ENCODE assay signal across 17 cellular contexts in genomic region chr3:31010491-31010890, GRCh38.
DNase-seq lines count a peak whose midpoint lies in the region; TF ChIP-seq lines count a peak whose summit lies in the region.
"Had no signal": no experiment of that assay in that cellular context is flagged by ENCODE, and none has a peak within 500 bp of the region (broad histone marks: within the 10 kb centered on the region; RNA-seq: fewer than 3 reads in every experiment).

No MANE protein-coding gene starts in this region.

- no peak for TF ChIP-seq CTCF in MM.1S (IDR thresholded peaks at IDR 0.05; ENCODE audit: low read length)

- no peaks in the 10 kb centered on the region for H3K79me2 ChIP-seq in MM.1S (ENCODE audit: low read length)

- no peaks in the 10 kb centered on the region for H3K9me3 ChIP-seq in MM.1S (replicated peaks; ENCODE audit: insufficient read depth, low read length)
- H3K9me3 ChIP-seq: esophagus muscularis mucosa, pancreas had no signal

- no peaks in the 10 kb centered on the region for H3F3A ChIP-seq in MM.1S (ENCODE audit: insufficient read depth, low read length)

- no peaks in the 10 kb centered on the region for H3K4me1 ChIP-seq in MM.1S (ENCODE audit: low read length)
- H3K4me1 ChIP-seq: pancreas had no signal

- H3K4me3 ChIP-seq in MM.1S (ENCODE audit: low read length): no peak overlapping the region
- H3K4me3 ChIP-seq: esophagus muscularis mucosa, left ventricle myocardium inferior, pancreas, skin epidermis had no signal

- H3K9me2 ChIP-seq in MM.1S (replicated peaks; ENCODE audit: insufficient read depth, low read length): no peaks in the 10 kb centered on the region

- H3K9ac ChIP-seq in MM.1S (ENCODE audit: low read length): no peak overlapping the region
- H3K9ac ChIP-seq: KMS-11 had no signal

- no peaks in the 10 kb centered on the region for H4K20me1 ChIP-seq in MM.1S (ENCODE audit: insufficient read depth, low read length)

- H3K4me2 ChIP-seq in MM.1S (ENCODE audit: low read depth, low read length): no peak overlapping the region
- H3K4me2 ChIP-seq: KMS-11 had no signal

- no peak overlapping the region for H2AFZ ChIP-seq in MM.1S (ENCODE audit: low read length)

- no peaks in the 10 kb centered on the region for H3K27me3 ChIP-seq in MM.1S (replicated peaks; ENCODE audit: insufficient read depth, low read length)
- H3K27me3 ChIP-seq: esophagus muscularis mucosa, pancreas had no signal

- no peaks in the 10 kb centered on the region for H3K36me3 ChIP-seq in MM.1S (replicated peaks; ENCODE audit: insufficient read depth, low read length)
- H3K36me3 ChIP-seq: esophagus muscularis mucosa, left ventricle myocardium inferior, pancreas had no signal

- DNase-seq in HS-27A (ENCODE audit: low read depth) (peak; percentile 23), amniotic epithelial cell (ENCODE audit: low read depth) (peak; percentile 63), fibroblast of peridontal ligament (ENCODE audit: extremely low read depth) (peak; percentile 55), stromal cell of bone marrow (ENCODE audit: low read depth) (peak; percentile 18), MM.1S (no peak), kidney glomerular epithelial cell (lab: John Stamatoyannopoulos, UW) (no peak), superior temporal gyrus (ENCODE audit: extremely low spot score) (no peak)
- DNase-seq: activated naive CD8-positive, alpha-beta T cell treated with anti-CD3 and anti-CD28 coated beads, Interleukin-2, amount 50 U/mL, for 24 hours; left ventricle myocardium inferior; NK-92 treated with Interleukin-12 subunit alpha and Interleukin-12 subunit beta, amount 100 ng/mL, for 24 hours; pancreas; stimulated activated CD4-positive, alpha-beta T cell treated with anti-CD3 and anti-CD28 coated beads, Interleukin-4, amount 100 ng/mL, for 4 hours; T-cell had no signal

- no peak overlapping the region for H3K27ac ChIP-seq in MM.1S (ENCODE audit: low read length)
- H3K27ac ChIP-seq: C4-2B, KMS-11, left ventricle myocardium inferior, pancreas, skin epidermis had no signal

Comparison
In these comparisons a context has a peak if more than half of its experiments do, and no peak if none do; other contexts are left out.
1. DNase-seq: peak in HS-27A (single experiment), amniotic epithelial cell (single experiment), fibroblast of peridontal ligament (single experiment) and stromal cell of bone marrow (single experiment); none in MM.1S (single experiment), kidney glomerular epithelial cell (single experiment) and superior temporal gyrus (single experiment).